8 cellular contexts compared by ENCODE assay signal in the genomic region with DNA sequence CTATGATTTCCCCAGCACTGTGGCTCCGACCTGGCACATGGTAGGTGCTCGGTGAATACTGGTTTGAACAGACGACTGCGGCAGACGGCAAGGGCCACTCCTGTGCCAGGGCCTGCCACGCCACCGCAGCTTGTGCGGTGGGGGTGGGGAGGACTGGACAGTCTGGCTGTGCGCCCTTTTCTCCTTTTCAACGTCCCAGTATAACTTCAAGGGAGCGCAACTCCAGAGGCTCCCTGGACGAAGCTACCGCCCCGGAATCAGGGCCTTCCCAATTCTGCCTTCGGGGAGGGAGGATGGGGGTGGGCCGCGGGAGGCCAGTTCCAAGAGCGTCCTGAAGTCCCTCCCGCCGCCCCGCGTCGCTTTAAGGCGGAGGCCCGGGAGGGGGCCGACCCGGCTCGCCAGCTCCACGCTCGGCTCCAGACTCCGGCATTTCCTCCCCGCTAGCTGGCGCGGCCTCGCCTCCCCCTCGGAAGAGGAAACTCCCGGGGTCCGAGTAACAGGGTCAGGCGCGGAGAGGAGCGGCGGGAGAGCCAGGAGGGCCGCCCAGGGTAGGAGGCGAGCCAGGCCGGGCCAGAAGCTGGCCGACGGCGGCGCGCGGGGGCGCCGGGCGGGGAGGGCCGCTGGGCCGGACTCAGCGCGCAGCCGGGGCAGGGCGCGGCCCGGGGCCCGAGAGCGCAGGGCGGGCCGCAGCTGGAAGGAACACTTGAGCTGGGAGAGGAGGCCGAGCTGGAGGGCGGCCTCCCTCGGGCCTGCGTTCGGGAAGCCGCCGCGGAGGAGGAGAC. TPM values are rescaled to one million over a fixed set of nuclear protein-coding genes. Genes with fewer than 3 reads are reported as not detected.
DNase-seq lines count a peak whose midpoint lies in the region; ATAC-seq, FAIRE-seq and TF ChIP-seq lines count a peak whose summit lies in the region.

A gene (plus strand): TSS at position 388 of the 782 bp plus-strand sequence. CDS start 498 bp downstream, outside the sequence.

- H3K4me1 ChIP-seq in GM23338 (ENCODE audit: insufficient read depth) (peaks cover 14% of the 10 kb centered on the region), keratinocyte (ENCODE audit: control insufficient read depth, extremely low read depth, insufficient read depth, low read length) (peaks cover 37% of the 10 kb centered on the region), small intestine (ENCODE audit: control insufficient read depth in 2 of 2, insufficient read depth in 1 of 2, low read depth in 1 of 2, low read length in 1 of 2) (peaks cover 3 to 12% of the 10 kb centered on the region in 2 donors)

- H3K4me3 Mint-ChIP-seq in GM23338: peak within 1 kb of the TSS; percentile 65

- H3K9me1 ChIP-seq in keratinocyte (ENCODE audit: control insufficient read depth, extremely low read depth, insufficient read depth, low read length): no peaks in the 10 kb centered on the region

- peaks cover 24% of the 10 kb centered on the region for H3K27me3 Mint-ChIP-seq in GM23338 (ENCODE audit: insufficient read depth, low read depth, poor library complexity)

- H3K27ac Mint-ChIP-seq in GM23338: no peak within 1 kb of the TSS

- H3K9me3 ChIP-seq in keratinocyte (ENCODE audit: control insufficient read depth, low read depth, low read length) (no peaks in the 10 kb centered on the region), small intestine (ENCODE audit: control insufficient read depth, low read depth) (no peaks in the 10 kb centered on the region)

- H3K4me1 Mint-ChIP-seq in GM23338: peaks cover 19% of the 10 kb centered on the region

- H3K4me3 ChIP-seq in GM23338 (peak within 1 kb of the TSS; percentile 58), choroid plexus epithelial cell (ENCODE audit: low read depth, low read length) (peak within 1 kb of the TSS; percentile 74), keratinocyte (ENCODE audit: control insufficient read depth in 2 of 3, extremely low read depth in 1 of 3, insufficient read depth in 2 of 3, low read depth in 1 of 3, low read length in 3 of 3) (peak within 1 kb of the TSS; percentile 34 to 65 (median 48)), small intestine (ENCODE audit: low read depth in 1 of 2, low read length in 2 of 2) (peak within 1 kb of the TSS; percentile 62 to 73)

- dilution Hi-C loops in keratinocyte (cut with MboI; ENCODE audit: extremely low pct_ligation_motif_present, low sequenced_read_pairs): no loop called here

- WGBS in small intestine, 3 donors: 2 to 4% (median 4%) methylated on average over 58 to 74 of the region's 74 CpGs

- H3F3A ChIP-seq in GM23338 (replicated peaks; ENCODE audit: low read depth): no peaks in the 10 kb centered on the region

- TF ChIP-seq CTCF in GM23338 (conservative IDR thresholded peaks at IDR 0.05; ENCODE audit: low read depth in 2 of 2): no peak
- TF ChIP-seq CTCF in choroid plexus epithelial cell (conservative IDR thresholded peaks at IDR 0.05; ENCODE audit: low read depth, low read length): no peak
- no peak for TF ChIP-seq CTCF in keratinocyte (optimal IDR thresholded peaks at IDR 0.05 in 1 of 3, IDR thresholded peaks at IDR 0.05 in 1 of 3, conservative IDR thresholded peaks at IDR 0.05 in 1 of 3; ENCODE audit: extremely low read depth in 1 of 3, insufficient read depth in 2 of 3, low read length in 3 of 3)

- H3K27me3 ChIP-seq in GM23338 (ENCODE audit: insufficient read depth) (peaks cover 53% of the 10 kb centered on the region), keratinocyte (ENCODE audit: control insufficient read depth, extremely low read depth, insufficient read depth, low read length) (no peaks in the 10 kb centered on the region), small intestine (ENCODE audit: control insufficient read depth in 2 of 2, insufficient read depth in 2 of 2, low read length in 2 of 2) (no peaks in the 10 kb centered on the region)

- H3K27ac ChIP-seq in GM23338 (ENCODE audit: low read depth) (no peak within 1 kb of the TSS), keratinocyte (ENCODE audit: control insufficient read depth, insufficient read depth, low read length) (peak within 1 kb of the TSS; percentile 43), small intestine (ENCODE audit: low read depth in 1 of 2, low read length in 1 of 2) (peak within 1 kb of the TSS; percentile 90 to 95)

- peak within 1 kb of the TSS; percentile 94 for H2AFZ ChIP-seq in GM23338
- H2AFZ ChIP-seq in keratinocyte (ENCODE audit: control insufficient read depth, low read length): peak within 1 kb of the TSS; percentile 88

- H3K4me2 ChIP-seq in GM23338 (peak within 1 kb of the TSS; percentile 79), keratinocyte (ENCODE audit: control insufficient read depth, extremely low read depth, insufficient read depth, low read depth, low read length) (peak within 1 kb of the TSS; percentile 78)

- no peak for FAIRE-seq in RCC 7860 (lab: Jason Lieb, UNC)
- no peak for FAIRE-seq in keratinocyte (lab: Jason Lieb, UNC)
- no peak for FAIRE-seq in small intestine (lab: Jason Lieb, UNC)
- no peak for FAIRE-seq in GM19239 (lab: Jason Lieb, UNC)

- H3K9ac ChIP-seq in keratinocyte (ENCODE audit: control insufficient read depth, extremely low read depth, insufficient read depth, low read length): peak within 1 kb of the TSS; percentile 71

- H4K20me1 ChIP-seq in GM23338 (replicated peaks; ENCODE audit: insufficient read depth) (0 out of 2 replicates have a peak, but pooled peaks cover 5% of the 10 kb centered on the region), keratinocyte (ENCODE audit: control insufficient read depth, extremely low read depth, insufficient read depth, low read length) (no peaks in the 10 kb centered on the region)

- no peaks in the 10 kb centered on the region for H3K36me3 ChIP-seq in GM23338 (ENCODE audit: insufficient read depth)
- H3K36me3 ChIP-seq in keratinocyte (ENCODE audit: control insufficient read depth in 2 of 2, extremely low read depth in 1 of 2, insufficient read depth in 2 of 2, low read length in 2 of 2): no peaks in the 10 kb centered on the region
- no peaks in the 10 kb centered on the region for H3K36me3 ChIP-seq in small intestine (ENCODE audit: control insufficient read depth in 2 of 2, insufficient read depth in 2 of 2, low read length in 2 of 2)

- DNase-seq in DMS53 (lab: John Stamatoyannopoulos, UW) (peak; percentile 89), GM23338 (ENCODE audit: low spot score) (peak; percentile 76), RCC 7860 (ENCODE audit: low spot score) (peak; percentile 71), choroid plexus epithelial cell (ENCODE audit: low read depth) (peak; percentile 84), keratinocyte (ENCODE audit: low read depth, low spot score) (no peak), small intestine (peak; percentile 73), NCI-H2107 (lab: John Stamatoyannopoulos, UW) (no peak), GM19239 (ENCODE audit: insufficient read length, low spot score) (no peak)

- peak; percentile 40 for ATAC-seq in GM23338

- H3K79me2 ChIP-seq in GM23338 (replicated peaks; ENCODE audit: insufficient read depth) (no peaks in the 10 kb centered on the region), keratinocyte (ENCODE audit: control insufficient read depth, insufficient read depth, low read length) (peaks cover 5% of the 10 kb centered on the region)

- no peaks in the 10 kb centered on the region for H3K9me3 Mint-ChIP-seq in GM23338

- no peaks in the 10 kb centered on the region for H3K9me2 ChIP-seq in GM23338 (ENCODE audit: insufficient read depth)

- H3K36me3 Mint-ChIP-seq in GM23338 (ENCODE audit: low read depth): no peaks in the 10 kb centered on the region; the same call in 2 of the 3 replicates

TF ChIP-seq in GM23338, 12 proteins besides CTCF, POLR2A, EP300 and RAD21:
- TF ChIP-seq ZNF331 (CRISPR knock-in tag; IDR thresholded peaks at IDR 0.05; ENCODE audit: low read depth): no peak
- TF ChIP-seq POLR2AphosphoS5 (IDR thresholded peaks at IDR 0.05; ENCODE audit: low read depth): peak; percentile 44; the same call in 1 of the 2 replicates
- TF ChIP-seq ZNF114 (CRISPR knock-in tag; IDR thresholded peaks at IDR 0.05): no peak

RNA-seq across cellular contexts. Expression of the gene that starts here (rescaled TPM):
- 5.7 and 8.3 TPM in 2 replicates for total RNA-seq in GM23338 (2014; rRNA removed; shearing (Covaris generic))
- polyA plus RNA-seq in GM23338 (2016; fragmentation: Nextera tagmentation; extraction: Ambion mirVana) (0.94 TPM in 2 replicates), keratinocyte (4.9 to 6.6 TPM (median 5.9 TPM) in 3 replicates), small intestine (1 to 10 TPM; 3.6 to 7.2 (median 5.1) TPM)
- 0.82 TPM for polyA plus RNA-seq in keratinocyte (2011; ENCODE audit: low read depth)
- polyA plus RNA-seq in keratinocyte (2011; cell fraction: cytosol; rRNA removed): 4.1 and 6.0 TPM in 2 replicates
- 12.5 and 14.1 TPM in 2 replicates for polyA plus RNA-seq in keratinocyte (2011; cell fraction: nucleus; rRNA removed)
- polyA plus RNA-seq in keratinocyte (2012; ENCODE audit: low replicate concordance): 1.7 and 7.6 TPM in 2 replicates
- polyA minus RNA-seq in keratinocyte: 5.4 to 7.6 TPM (median 5.7 TPM) in 3 replicates
- polyA minus RNA-seq in keratinocyte (2011; cell fraction: cytosol; rRNA and poly(A)+ RNA removed): 16.3 TPM
- polyA minus RNA-seq in keratinocyte (2011; cell fraction: nucleus; rRNA and poly(A)+ RNA removed): 18.9 and 23.2 TPM in 2 replicates

Comparison
In these comparisons a context has a peak if more than half of its experiments do, and no peak if none do; other contexts are left out.
1. DNase-seq: peak in DMS53 (single experiment), GM23338 (single experiment), RCC 7860 (single experiment), choroid plexus epithelial cell (single experiment) and small intestine (single experiment); none in keratinocyte (single experiment), NCI-H2107 (single experiment) and GM19239 (single experiment).
2. Peak in every context shown above with its lines, with median percentiles within 50 percentile points of each other: H3K4me3 ChIP-seq.